ENCODE assay signal across 8 cellular contexts in the genomic region with DNA sequence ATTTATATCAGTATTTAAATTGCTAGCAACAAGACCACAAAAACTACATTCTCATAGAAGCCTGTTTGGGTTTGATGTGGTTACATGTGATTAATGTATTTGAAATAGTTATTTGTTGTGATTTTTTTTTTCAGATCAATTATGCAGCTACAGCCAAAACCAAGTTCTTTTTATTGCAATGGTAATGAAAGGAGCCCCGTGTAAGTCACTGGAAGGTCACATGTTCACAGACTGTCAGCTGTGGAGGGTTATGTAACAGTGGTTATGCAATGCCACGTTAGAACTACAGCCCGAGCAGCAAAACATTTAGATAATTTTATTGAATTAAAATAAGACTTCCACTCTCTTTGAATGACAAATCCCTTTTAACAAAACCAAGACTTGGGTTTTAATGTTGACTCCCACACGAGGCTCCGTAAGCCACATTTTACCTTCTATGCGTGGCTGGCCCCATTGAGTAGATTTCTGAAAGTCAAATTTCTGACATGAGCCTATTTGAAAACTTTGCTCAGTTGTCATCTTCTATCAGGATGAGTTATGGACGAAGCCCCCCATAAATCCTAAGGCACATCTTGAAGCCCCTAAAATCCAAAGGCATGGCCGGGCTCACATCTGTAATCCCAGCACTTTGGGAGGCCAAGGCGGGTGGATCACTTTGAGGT. TPM values are rescaled to one million over a fixed set of nuclear protein-coding genes. Genes with fewer than 3 reads are reported as not detected.
DNase-seq lines count a peak whose midpoint lies in the region; ATAC-seq, FAIRE-seq and TF ChIP-seq lines count a peak whose summit lies in the region.

No MANE protein-coding gene starts in this region.

- no peak overlapping the region for H3K27ac ChIP-seq in H1 (ENCODE audit: low read depth, low read length)

- no peak overlapping the region for H3K4me3 ChIP-seq in BJ (ENCODE audit: low read depth, low read length)
- no peak overlapping the region for H3K4me3 ChIP-seq in H1 (ENCODE audit: extremely low read depth in 1 of 4, insufficient read depth in 2 of 4, low read depth in 3 of 4, low read length in 4 of 4)

- no peak overlapping the region for H3K4me2 ChIP-seq in H1 (ENCODE audit: insufficient read depth in 1 of 2, low read depth in 2 of 2, low read length in 2 of 2)

- no peaks in the 10 kb centered on the region for H3K27me3 Mint-ChIP-seq in naive thymus-derived CD8-positive, alpha-beta T cell

- H2AK5ac ChIP-seq in H1 (ENCODE audit: low read depth, low read length), result no peak overlapping the region

- no peak overlapping the region for H2BK120ac ChIP-seq in H1 (replicated peaks; ENCODE audit: low read depth, low read length)

- H3K79me2 ChIP-seq in H1 (ENCODE audit: control insufficient read depth in 1 of 2, insufficient read depth in 2 of 2, low read length in 2 of 2), result no peaks in the 10 kb centered on the region; a peak in 1 of 4 replicates

- H3K27me3 ChIP-seq in BJ (ENCODE audit: control insufficient read depth, insufficient read depth, low read length) (no peaks in the 10 kb centered on the region), H1 (replicated peaks in 1 of 4; ENCODE audit: control insufficient read depth in 3 of 4, extremely low read depth in 1 of 4, insufficient read depth in 3 of 4, low read length in 3 of 4) (no peaks in the 10 kb centered on the region)

- H3K79me1 ChIP-seq in H1 (ENCODE audit: low read depth, low read length), result no peaks in the 10 kb centered on the region; the same call in 1 of the 2 replicates

- no peaks in the 10 kb centered on the region for H3K23me2 ChIP-seq in H1 (ENCODE audit: low read depth, low read length)

- H2AFZ ChIP-seq in H1 (ENCODE audit: low read length), result no peak overlapping the region

- no peaks in the 10 kb centered on the region for H3K9me3 Mint-ChIP-seq in naive thymus-derived CD8-positive, alpha-beta T cell

- no peaks in the 10 kb centered on the region for H3K9me3 ChIP-seq in H1 (ENCODE audit: insufficient read depth in 2 of 2, low read depth in 1 of 2, low read length in 1 of 2)

- peaks cover 21 to 42% (median 36%) of the 10 kb centered on the region in 4 donors for H3K4me1 Mint-ChIP-seq in naive thymus-derived CD8-positive, alpha-beta T cell

- H2BK20ac ChIP-seq in H1 (ENCODE audit: low read length), result no peak overlapping the region

- H4K5ac ChIP-seq in H1 (ENCODE audit: insufficient read length, low read depth, low read length), result no peak overlapping the region

- no peak overlapping the region for H4K8ac ChIP-seq in H1 (ENCODE audit: extremely low read depth, insufficient read depth, low read length)

- no peak overlapping the region for H2BK5ac ChIP-seq in H1 (ENCODE audit: low read depth, low read length)

- H2BK15ac ChIP-seq in H1 (ENCODE audit: low read length), result no peak overlapping the region

- no peak overlapping the region for H3K56ac ChIP-seq in H1 (replicated peaks; ENCODE audit: insufficient read length, low read depth, low read length)

- peaks cover 10% of the 10 kb centered on the region for H3K36me3 ChIP-seq in BJ (ENCODE audit: control insufficient read depth, insufficient read depth, low read length)
- peaks cover 6 to 22% (median 8%) of the 10 kb centered on the region in 4 experiments; a peak in 6 of 8 replicates for H3K36me3 ChIP-seq in H1 (ENCODE audit: control insufficient read depth in 2 of 4, insufficient read depth in 4 of 4, low read length in 3 of 4)

- no peak for TF ChIP-seq POLR2A in H1 (IDR thresholded peaks at IDR 0.05; ENCODE audit: control extremely low read depth in 1 of 2, low read depth in 2 of 2, low read length in 2 of 2)

- peak; percentile 59 for DNase-seq in BJ (ENCODE audit: low read depth)
- DNase-seq in SIG-M5 (lab: John Stamatoyannopoulos, UW), result peak; percentile 11
- no peak for DNase-seq in H1 (ENCODE audit: low read depth in 1 of 2, low spot score in 2 of 2)
- peak in 8 of 10 donors; percentile 42 to 82 (median 70) for DNase-seq in naive thymus-derived CD8-positive, alpha-beta T cell
- DNase-seq in D341Med (ENCODE audit: low spot score), result no peak
- DNase-seq in HK-2 (ENCODE audit: unreplicated experiment), result no peak

- 84% methylated on average over 9 of the region's 9 CpGs; no CpG with 5 or more reads in 1 of the 2 experiments for WGBS in H1 (ENCODE audit: extremely low coverage in 1 of 2, insufficient coverage in 1 of 2, insufficient read length in 1 of 2, insufficient replicate concordance in 2 of 2, low coverage in 1 of 2, low lambda C conversion rate in 2 of 2, missing lambda C conversion rate in 1 of 2), 2 experiments

- POLR2A ChIA-PET in BJ (lab: Charles Lee), result interaction anchor here (0.6 kb wide), 1 partner anchor 122 kb away, joined by 5 read pairs; no protein-coding TSS in a partner anchor
- POLR2A ChIA-PET in H1 (lab: Charles Lee; ENCODE audit: partially characterized antibody), result interaction anchor here (0.7 to 1.5 kb wide), 4 partner anchors 8 to 115 kb away, joined by 3 to 10 read pairs (median 4); no protein-coding TSS in a partner anchor
- POLR2A ChIA-PET in naive thymus-derived CD8-positive, alpha-beta T cell (lab: Charles Lee), result interaction anchor here (1.5 to 2.3 kb wide), 3 partner anchors 11 to 41 kb away, joined by 7 to 18 read pairs (median 12); partner anchors contain the start of gene SEC14L1

- TF ChIP-seq EP300 in H1 (IDR thresholded peaks at IDR 0.05; ENCODE audit: borderline replicate concordance in 1 of 2, low read depth in 2 of 2, low read length in 2 of 2), result no peak

- no peak for TF ChIP-seq CTCF in BJ (IDR thresholded peaks at IDR 0.05; ENCODE audit: insufficient read depth, low read depth, low read length)
- no peak for TF ChIP-seq CTCF in H1 (IDR thresholded peaks at IDR 0.05; ENCODE audit: control extremely low read depth in 1 of 3, insufficient read depth in 1 of 3, low read depth in 1 of 3, low read length in 3 of 3)

- H3K36me3 Mint-ChIP-seq in naive thymus-derived CD8-positive, alpha-beta T cell, result peaks cover 0 to 35% (median 5%) of the 10 kb centered on the region in 3 donors

- peak; percentile 95 to 98 for ATAC-seq in naive thymus-derived CD8-positive, alpha-beta T cell
- ATAC-seq in GM19452 (IDR thresholded peaks at IDR 0.05; ENCODE audit: unreplicated experiment) (no peak), GM18498 (IDR thresholded peaks at IDR 0.05; ENCODE audit: unreplicated experiment) (no peak)

- H3K27ac Mint-ChIP-seq in naive thymus-derived CD8-positive, alpha-beta T cell, result peak overlapping the region; percentile 91 to 99 (median 94)

- H4K20me1 ChIP-seq in H1 (replicated peaks in 1 of 2; ENCODE audit: control insufficient read depth in 1 of 2, insufficient read depth in 2 of 2, low read length in 2 of 2), result peaks cover 3% of the 10 kb centered on the region in 2 experiments

- H3K18ac ChIP-seq in H1 (ENCODE audit: extremely low read depth, low read length), result no peak overlapping the region

- no peak overlapping the region for H4K91ac ChIP-seq in H1 (replicated peaks; ENCODE audit: insufficient read length, low read length)

- H3K14ac ChIP-seq in H1 (ENCODE audit: insufficient read length), result no peak overlapping the region

- no peak for TF ChIP-seq RAD21 in H1 (IDR thresholded peaks at IDR 0.05 in 1 of 2, conservative IDR thresholded peaks at IDR 0.05 in 1 of 2; ENCODE audit: low read depth in 2 of 2, low read length in 2 of 2)

- peak overlapping the region; percentile 34 to 70 (median 56) for H3K4me3 Mint-ChIP-seq in naive thymus-derived CD8-positive, alpha-beta T cell

- no peak overlapping the region for H3K9ac ChIP-seq in H1 (replicated peaks in 1 of 4; ENCODE audit: extremely low read depth in 1 of 4, low read depth in 3 of 4, low read length in 3 of 4)

- H3K4ac ChIP-seq in H1 (replicated peaks; ENCODE audit: insufficient read length, low read depth, low read length), result no peak overlapping the region

- FAIRE-seq in H1 (lab: Jason Lieb, UNC), result no peak

- CTCF ChIA-PET in BJ (lab: Yijun Ruan, JAX), result interaction anchor here (0.7 to 2.2 kb wide), 4 partner anchors 10 to 149 kb away, joined by 3 to 9 read pairs (median 4); no protein-coding TSS in a partner anchor
- CTCF ChIA-PET in H1 (lab: Charles Lee; ENCODE audit: partially characterized antibody), result interaction anchor here (0.6 to 2.8 kb wide), 7 partner anchors 11 to 150 kb away, joined by 3 to 10 read pairs (median 3); no protein-coding TSS in a partner anchor

- H3K23ac ChIP-seq in H1 (ENCODE audit: insufficient read length), result no peak overlapping the region

- no peak overlapping the region for H2BK12ac ChIP-seq in H1 (ENCODE audit: low read depth, low read length)

- H3K4me1 ChIP-seq in H1 (replicated peaks in 1 of 4; ENCODE audit: control insufficient read depth in 3 of 4, insufficient read depth in 4 of 4, low read length in 3 of 4), result peaks cover 0 to 4% (median 2%) of the 10 kb centered on the region in 4 experiments; a peak in 4 of 7 replicates

TF ChIP-seq in H1, 55 proteins besides CTCF, POLR2A, EP300 and RAD21:
- TF ChIP-seq CEBPB (IDR thresholded peaks at IDR 0.05; ENCODE audit: low read depth, low read length) (0 out of 2 replicates have a peak, but pooled peaks have one; percentile 4), YY1 (IDR thresholded peaks at IDR 0.05; ENCODE audit: low read depth, low read length) (no peak), RFX5 (IDR thresholded peaks at IDR 0.05; ENCODE audit: borderline replicate concordance, low read depth, low read length) (no peak)

RNA-seq across cellular contexts. Expression of gene SEC14L1, which starts 41.8 kb away (rescaled TPM):
- polyA plus RNA-seq in BJ (2011; rRNA removed) (22.2 and 25.2 TPM in 2 replicates), H1 (2011; rRNA removed) (27.2 and 42.7 TPM in 2 replicates)
- polyA minus RNA-seq in BJ (2011; rRNA and poly(A)+ RNA removed), result 20.3 and 20.4 TPM in 2 replicates
- 74.4 TPM in 2 replicates for total RNA-seq in H1 (2021; fragmentation: NEBNext Ultra II Directional; extraction: Animal tissue kit (Norgen Biotek cat#: 25700))
- 18.7 TPM for polyA plus RNA-seq in H1 (2011; cell fraction: cytosol; rRNA removed)
- polyA plus RNA-seq in H1 (2011; cell fraction: nucleus; rRNA removed), result 73.2 TPM
- polyA plus RNA-seq in H1 (2012, experiment 1 of 2), result 40.4 to 51.0 TPM (median 49.2 TPM) in 4 replicates
- polyA plus RNA-seq in H1 (2012, experiment 2 of 2), result 8.8 TPM
- polyA plus RNA-seq in H1 (2013, experiment 1 of 2), result 63.8 TPM
- 57.5 TPM for polyA plus RNA-seq in H1 (2013, experiment 2 of 2)
- polyA minus RNA-seq in H1 (2011; rRNA and poly(A)+ RNA removed), result 23.0 and 24.1 TPM in 2 replicates
- 30.6 TPM for polyA minus RNA-seq in H1 (2011; cell fraction: cytosol; rRNA and poly(A)+ RNA removed)
- 45.3 TPM for polyA minus RNA-seq in H1 (2011; cell fraction: nucleus; rRNA and poly(A)+ RNA removed)
- total RNA-seq in naive thymus-derived CD8-positive, alpha-beta T cell, result 10 to 100 TPM; 26.5 to 32.9 TPM
- 1 to 10 TPM; 7.7 to 9.5 (median 8.9) TPM for polyA plus RNA-seq in naive thymus-derived CD8-positive, alpha-beta T cell

Comparison
In these comparisons a context has a peak if more than half of its experiments do, and no peak if none do; other contexts are left out.
1. DNase-seq: peak in BJ (single experiment), SIG-M5 (single experiment) and naive thymus-derived CD8-positive, alpha-beta T cell (8 of 10); none in H1 (0 of 2), D341Med (single experiment) and HK-2 (single experiment).
2. ATAC-seq: peak in naive thymus-derived CD8-positive, alpha-beta T cell (2 of 2); none in GM19452 (single experiment) and GM18498 (single experiment).